Comparison of ENCODE assay signal across 5 cellular contexts in genomic region chr10:25582961-25583360, GRCh38.
"Had no signal": no experiment of that assay in that cellular context is flagged by ENCODE, and none has a peak within 500 bp of the region (broad histone marks: within the 10 kb centered on the region; RNA-seq: fewer than 3 reads in every experiment).

No MANE protein-coding gene starts in this region.

- ATAC-seq: HepG2, K562 had no signal

- DNase-seq: IMR-90, KBM-7, KG1 had no signal
